21 cellular contexts compared by ENCODE assay signal in genomic region chr14:91607322-91608047, GRCh38.
DNase-seq lines count a peak whose midpoint lies in the region; ATAC-seq, FAIRE-seq and TF ChIP-seq lines count a peak whose summit lies in the region.
"Had no signal": no experiment of that assay in that cellular context is flagged by ENCODE, and none has a peak within 500 bp of the region (broad histone marks: within the 10 kb centered on the region; RNA-seq: fewer than 3 reads in every experiment).

No MANE protein-coding gene starts in this region.

- no peaks in the 10 kb centered on the region for H3K36me3 Mint-ChIP-seq in GM23338 (ENCODE audit: low read depth)

- H3K27me3 Mint-ChIP-seq in GM23338 (ENCODE audit: insufficient read depth, low read depth, poor library complexity), result peaks cover 2% of the 10 kb centered on the region

- H2AK5ac ChIP-seq in trophoblast cell (ENCODE audit: low read length), result no peak overlapping the region

- no peaks in the 10 kb centered on the region for H3K9me3 ChIP-seq in K562 (replicated peaks; ENCODE audit: control insufficient read depth, insufficient read depth, low read depth, low read length)
- no peaks in the 10 kb centered on the region for H3K9me3 ChIP-seq in trophoblast cell (ENCODE audit: insufficient read depth, low read depth, low read length)
- H3K9me3 ChIP-seq: SJCRH30 had no signal

- no peak overlapping the region for H3K23ac ChIP-seq in trophoblast cell (ENCODE audit: low read length)

- H3K27me3 ChIP-seq in GM23338 (ENCODE audit: insufficient read depth), result no peaks in the 10 kb centered on the region
- no peaks in the 10 kb centered on the region; a peak in 1 of 5 replicates for H3K27me3 ChIP-seq in K562 (ENCODE audit: control insufficient read depth in 2 of 2, insufficient read depth in 2 of 2, low read length in 2 of 2)
- H3K27me3 ChIP-seq in trophoblast cell (ENCODE audit: insufficient read depth, low read length), result no peaks in the 10 kb centered on the region
- H3K27me3 ChIP-seq: SJCRH30 had no signal

- no peak overlapping the region for H3K27ac Mint-ChIP-seq in GM23338

- no peaks in the 10 kb centered on the region for H3K79me2 ChIP-seq in GM23338 (replicated peaks; ENCODE audit: insufficient read depth)
- H3K79me2 ChIP-seq in K562 (ENCODE audit: control insufficient read depth, insufficient read depth, low read length), result no peaks in the 10 kb centered on the region
- no peaks in the 10 kb centered on the region for H3K79me2 ChIP-seq in trophoblast cell (ENCODE audit: control insufficient read depth, insufficient read depth, low read length, poor library complexity)

- H2BK5ac ChIP-seq in trophoblast cell (ENCODE audit: low read depth, low read length, poor library complexity), result no peak overlapping the region

- no peaks in the 10 kb centered on the region for H3K9me2 ChIP-seq in GM23338 (ENCODE audit: insufficient read depth)

- H3K4me2 ChIP-seq in GM23338, result no peak overlapping the region
- no peak overlapping the region for H3K4me2 ChIP-seq in K562 (ENCODE audit: insufficient read depth, low read length)
- no peak overlapping the region for H3K4me2 ChIP-seq in trophoblast cell (ENCODE audit: low read length)

- H3K36me3 ChIP-seq in GM23338 (ENCODE audit: insufficient read depth) (no peaks in the 10 kb centered on the region), K562 (ENCODE audit: control insufficient read depth, insufficient read depth, low read length) (no peaks in the 10 kb centered on the region), trophoblast cell (ENCODE audit: control insufficient read depth in 1 of 2, insufficient read depth in 2 of 2, low read length in 2 of 2) (no peaks in the 10 kb centered on the region)
- H3K36me3 ChIP-seq: SJCRH30 had no signal

- H4K91ac ChIP-seq in trophoblast cell (ENCODE audit: low read depth, low read length), result no peak overlapping the region

- H3K4me3 ChIP-seq in GM23338 (no peak overlapping the region), K562 (no peak overlapping the region), trophoblast cell (ENCODE audit: low read depth, low read length) (no peak overlapping the region)
- H3K4me3 ChIP-seq: SJCRH30 had no signal

- POLR2A ChIA-PET in K562 (lab: Yijun Ruan, JAX), result interaction anchor here (0.6 to 1.5 kb wide), 2 partner anchors 10 to 105 kb away, joined by 3 read pairs; no protein-coding TSS in a partner anchor

- H3K9ac ChIP-seq in K562 (ENCODE audit: insufficient read depth in 1 of 2, low read depth in 2 of 2, low read length in 2 of 2) (no peak overlapping the region), trophoblast cell (ENCODE audit: low read length) (no peak overlapping the region)

- H2BK120ac ChIP-seq in trophoblast cell (ENCODE audit: insufficient read depth, low read length, poor library complexity), result no peak overlapping the region

- ATAC-seq in GM23338 (peak; percentile 60), K562 (peak; percentile 47; the same call in 2 of the 3 replicates), left lobe of liver (peak; percentile 90), GM18517 (IDR thresholded peaks at IDR 0.05; ENCODE audit: unreplicated experiment) (no peak)
- ATAC-seq: PC-3 had no signal

- CTCF ChIA-PET in K562 (lab: Yijun Ruan, JAX; ENCODE audit: low intra/inter-chr PET ratio), result no interaction called here

- no peak for TF ChIP-seq RAD21 in K562 (CRISPR knock-in tag; conservative IDR thresholded peaks at IDR 0.05 in 1 of 2, IDR thresholded peaks at IDR 0.05 in 1 of 2)

- H3K4me3 Mint-ChIP-seq in GM23338, result no peak overlapping the region

- H3K18ac ChIP-seq in trophoblast cell (ENCODE audit: low read length), result no peak overlapping the region

- in situ Hi-C loops in K562 (cut with MboI), result no loop called here

- no peak for TF ChIP-seq EP300 in K562 (IDR thresholded peaks at IDR 0.05; ENCODE audit: low read length)

- no peak overlapping the region for H3K14ac ChIP-seq in trophoblast cell (ENCODE audit: low read length)

- no peak overlapping the region for H4K12ac ChIP-seq in trophoblast cell (ENCODE audit: low read depth, low read length)

- DNase-seq in GM23338 (ENCODE audit: low spot score), result peak; percentile 37
- peak in 1 of 4 experiments; percentile 13 for DNase-seq in K562 (ENCODE audit: extremely low read depth in 1 of 4, low spot score in 3 of 4)
- DNase-seq in left lobe of liver (ENCODE audit: low spot score), result peak; percentile 50
- DNase-seq in trophoblast cell, result no peak
- no peak for DNase-seq in stimulated activated naive CD4-positive, alpha-beta T cell (lab: John Stamatoyannopoulos, UW)
- no peak for DNase-seq in NCI-H524 (lab: John Stamatoyannopoulos, UW)
- DNase-seq: 8988T, DMS153, DND-41, Karpas-422, NCI-H1092, NCI-H1417 treated with DMSO at 0.1 percent for 48 hours, NCI-H187, NCI-H2081 treated with DMSO at 0.1 percent for 48 hours, NCI-H2171 treated with DMSO at 0.1 percent for 48 hours, NCI-H524 treated with DMSO at 0.1 percent for 48 hours, NCI-H774, PC-3, SJCRH30 had no signal

- no peak for TF ChIP-seq POLR2A in K562 (conservative IDR thresholded peaks at IDR 0.05)

- H3K9me1 ChIP-seq in K562 (ENCODE audit: control insufficient read depth, insufficient read depth, low read length), result no peaks in the 10 kb centered on the region

- peak overlapping the region; percentile 85 for H2AFZ ChIP-seq in GM23338
- H2AFZ ChIP-seq in K562 (ENCODE audit: low read depth, low read length), result peak overlapping the region; percentile 72
- H2AFZ ChIP-seq in trophoblast cell (ENCODE audit: insufficient read depth, low read length, poor library complexity), result no peak overlapping the region

- peaks cover 6% of the 10 kb centered on the region; the same call in 2 of the 3 replicates for H3K4me1 Mint-ChIP-seq in GM23338

- no peak overlapping the region for H4K8ac ChIP-seq in trophoblast cell (ENCODE audit: low read depth, low read length)

- no peaks in the 10 kb centered on the region for H4K20me1 ChIP-seq in GM23338 (replicated peaks; ENCODE audit: insufficient read depth)
- H4K20me1 ChIP-seq in K562 (replicated peaks; ENCODE audit: control insufficient read depth, insufficient read depth, low read length), result no peaks in the 10 kb centered on the region

- no peaks in the 10 kb centered on the region for H3K4me1 ChIP-seq in GM23338 (ENCODE audit: insufficient read depth)
- H3K4me1 ChIP-seq in K562 (replicated peaks in 1 of 2; ENCODE audit: control insufficient read depth in 2 of 2, insufficient read depth in 2 of 2, low read length in 2 of 2), result no peaks in the 10 kb centered on the region; a peak in 1 of 5 replicates
- H3K4me1 ChIP-seq in trophoblast cell (ENCODE audit: control insufficient read depth in 1 of 2, insufficient read depth in 2 of 2, low read length in 2 of 2), result peaks cover 0 to 3% of the 10 kb centered on the region in 2 experiments
- H3K4me1 ChIP-seq: SJCRH30 had no signal

- no peak for TF ChIP-seq CTCF in GM23338 (conservative IDR thresholded peaks at IDR 0.05; ENCODE audit: low read depth in 2 of 2)
- no peak for TF ChIP-seq CTCF in K562 (IDR thresholded peaks at IDR 0.05 in 2 of 3, conservative IDR thresholded peaks at IDR 0.05 in 1 of 3; ENCODE audit: insufficient read depth in 2 of 3, low read depth in 1 of 3, low read length in 3 of 3)

- intact Hi-C loops in K562 (cut with micrococcal nuclease), result no loop called here

- WGBS in K562 (ENCODE audit: insufficient coverage, low coverage, missing lambda C conversion rate), result 56% methylated on average over 7 of the region's 9 CpGs
- WGBS in trophoblast cell (ENCODE audit: extremely low coverage, insufficient coverage, insufficient read length), result no CpG with 5 or more reads among the region's 9 CpGs

- H3K79me1 ChIP-seq in trophoblast cell (ENCODE audit: low read length), result peaks cover 1% of the 10 kb centered on the region

- H3K27ac ChIP-seq in GM23338 (ENCODE audit: low read depth) (no peak overlapping the region), K562 (ENCODE audit: extremely low read depth, low read depth, low read length) (no peak overlapping the region), trophoblast cell (ENCODE audit: low read depth, low read length) (no peak overlapping the region)
- H3K27ac ChIP-seq: HL-60, SJCRH30 had no signal

- BruUV-seq in K562 (replicated peaks; lab: Mats Ljungman, UMichigan), result no TSS peak

- no peak for FAIRE-seq in K562 (lab: Jason Lieb, UNC)

- no peaks in the 10 kb centered on the region for H3F3A ChIP-seq in GM23338 (replicated peaks; ENCODE audit: low read depth)

- H3K4ac ChIP-seq in trophoblast cell (ENCODE audit: low read depth, low read length), result no peak overlapping the region

- H2BK12ac ChIP-seq in trophoblast cell (ENCODE audit: low read length), result peak overlapping the region; percentile 28

- no peaks in the 10 kb centered on the region for H3K9me3 Mint-ChIP-seq in GM23338

TF ChIP-seq in GM23338, 12 proteins besides CTCF, POLR2A, EP300 and RAD21 (continues in another document):
- no peak for TF ChIP-seq EZH2 (IDR thresholded peaks at IDR 0.05; ENCODE audit: low read depth, unreplicated experiment)
- TF ChIP-seq ZNF331 (CRISPR knock-in tag; IDR thresholded peaks at IDR 0.05; ENCODE audit: low read depth), result no peak

TF ChIP-seq in K562, 482 proteins besides CTCF, POLR2A, EP300 and RAD21 (continues in another document):
- TF ChIP-seq LEF1 (IDR thresholded peaks at IDR 0.05) (no peak), NCOA1 (IDR thresholded peaks at IDR 0.05; ENCODE audit: low read depth) (no peak), ELK1 (CRISPR knock-in tag; IDR thresholded peaks at IDR 0.05) (no peak), HDAC6 (IDR thresholded peaks at IDR 0.05; ENCODE audit: low read depth, low read length) (no peak), NFE2 (IDR thresholded peaks at IDR 0.05; ENCODE audit: low read depth) (no peak), TFAP4 (CRISPR knock-in tag; IDR thresholded peaks at IDR 0.05; ENCODE audit: borderline replicate concordance) (no peak)

Comparison
In these comparisons a context has a peak if more than half of its experiments do, and no peak if none do; other contexts are left out.
1. DNase-seq: peak in GM23338 (single experiment) and left lobe of liver (single experiment); none in trophoblast cell (0 of 2), stimulated activated naive CD4-positive, alpha-beta T cell (0 of 6) and NCI-H524 (0 of 2).